Comparison of ENCODE assay signal across 11 cellular contexts in genomic region chr1:53982762-53983101, GRCh38. TPM values are rescaled to one million over a fixed set of nuclear protein-coding genes. Genes with fewer than 3 reads are reported as not detected.
DNase-seq lines count a peak whose midpoint lies in the region; ATAC-seq and TF ChIP-seq lines count a peak whose summit lies in the region.
"Had no signal": no experiment of that assay in that cellular context is flagged by ENCODE, and none has a peak within 500 bp of the region (broad histone marks: within the 10 kb centered on the region; RNA-seq: fewer than 3 reads in every experiment).

No MANE protein-coding gene starts in this region.

- H3K4me1 ChIP-seq in Loucy (ENCODE audit: insufficient read depth, low read length, poor library complexity, severe bottlenecking) (no peaks in the 10 kb centered on the region), endocrine pancreas (ENCODE audit: control insufficient read depth, insufficient read depth, low read length) (no peaks in the 10 kb centered on the region), mesodermal cell (ENCODE audit: control insufficient read depth, insufficient read depth, low read length, poor library complexity, severe bottlenecking) (peaks cover 9% of the 10 kb centered on the region), testis (peaks cover 12% of the 10 kb centered on the region)
- H3K4me1 ChIP-seq in effector memory CD4-positive, alpha-beta T cell (ENCODE audit: control insufficient read depth, insufficient read depth, low read length, poor library complexity, severe bottlenecking), result peaks cover 5% of the 10 kb centered on the region

- no peaks in the 10 kb centered on the region for H4K20me1 ChIP-seq in Loucy (ENCODE audit: insufficient read depth, low read length, poor library complexity, severe bottlenecking)

- H3K9ac ChIP-seq in Loucy (ENCODE audit: low read depth, low read length, poor library complexity, severe bottlenecking), result no peak overlapping the region
- peak overlapping the region; percentile 19 for H3K9ac ChIP-seq in endocrine pancreas (ENCODE audit: control insufficient read depth, insufficient read depth, low read length)

- H2AFZ ChIP-seq in Loucy (ENCODE audit: low read length), result peak overlapping the region; percentile 36; the same call in 1 of the 2 replicates

- H3K9me3 ChIP-seq in Loucy (ENCODE audit: insufficient read depth, low read depth, low read length) (no peaks in the 10 kb centered on the region), endocrine pancreas (ENCODE audit: control insufficient read depth, low read length) (no peaks in the 10 kb centered on the region), mesodermal cell (ENCODE audit: control insufficient read depth, low read length) (no peaks in the 10 kb centered on the region), testis (no peaks in the 10 kb centered on the region)
- H3K9me3 ChIP-seq in effector memory CD4-positive, alpha-beta T cell (ENCODE audit: control insufficient read depth, low read length), result no peaks in the 10 kb centered on the region

- no peaks in the 10 kb centered on the region for H3K36me3 ChIP-seq in Loucy (ENCODE audit: insufficient read depth, low read length)
- H3K36me3 ChIP-seq in endocrine pancreas (ENCODE audit: control insufficient read depth, insufficient read depth, low read length), result no peaks in the 10 kb centered on the region
- no peaks in the 10 kb centered on the region for H3K36me3 ChIP-seq in mesodermal cell (ENCODE audit: control insufficient read depth, insufficient read depth, low read length)
- H3K36me3 ChIP-seq in testis (ENCODE audit: low read depth, missing control alignments), result no peaks in the 10 kb centered on the region
- no peaks in the 10 kb centered on the region for H3K36me3 ChIP-seq in effector memory CD4-positive, alpha-beta T cell (ENCODE audit: control insufficient read depth, insufficient read depth, low read length)

- no peaks in the 10 kb centered on the region for H3K79me2 ChIP-seq in Loucy (ENCODE audit: insufficient read depth, low read length)

- H3K27ac ChIP-seq in mesodermal cell (ENCODE audit: low read depth, low read length, severe bottlenecking) (peak overlapping the region; percentile 43), testis (peak overlapping the region in 1 of 2 donors; percentile 52)
- no peak overlapping the region for H3K27ac ChIP-seq in effector memory CD4-positive, alpha-beta T cell (ENCODE audit: insufficient read depth, low read length, poor library complexity, severe bottlenecking)

- intact Hi-C loops in testis (cut with DNase I; ENCODE audit: low total_unique reads), result no loop called here

- 7 to 13% methylated on average over 3 to 4 of the region's 4 CpGs for WGBS in mesodermal cell (ENCODE audit: insufficient coverage in 2 of 2), 2 experiments
- 22 to 24% methylated on average over 4 of the region's 4 CpGs for WGBS in testis, 2 donors

- TF ChIP-seq CTCF in Loucy (conservative IDR thresholded peaks at IDR 0.05; ENCODE audit: low read length) (no peak), testis (IDR thresholded peaks at IDR 0.05) (no peak)

- H3K4me3 ChIP-seq in Loucy (ENCODE audit: low read length, poor library complexity, severe bottlenecking) (no peak overlapping the region), endocrine pancreas (ENCODE audit: control insufficient read depth, insufficient read depth, low read length) (peak overlapping the region; percentile 23), mesodermal cell (ENCODE audit: extremely low read depth, insufficient read depth, low read length, poor library complexity, severe bottlenecking) (no peak overlapping the region), testis (peak overlapping the region; percentile 5 to 44)
- no peak overlapping the region for H3K4me3 ChIP-seq in effector memory CD4-positive, alpha-beta T cell (ENCODE audit: insufficient read depth, low read depth, low read length, poor library complexity, severe bottlenecking)

- no peak for ATAC-seq in GM19397 (IDR thresholded peaks at IDR 0.05; ENCODE audit: unreplicated experiment)
- ATAC-seq in HG02610 (IDR thresholded peaks at IDR 0.05; ENCODE audit: unreplicated experiment), result no peak

- no peak overlapping the region for H3K4me2 ChIP-seq in Loucy (ENCODE audit: low read depth, low read length, poor library complexity, severe bottlenecking)

- H3K27me3 ChIP-seq in Loucy (ENCODE audit: insufficient read depth, low read length, poor library complexity, severe bottlenecking) (no peaks in the 10 kb centered on the region), endocrine pancreas (ENCODE audit: control insufficient read depth, insufficient read depth, low read length) (no peaks in the 10 kb centered on the region), testis (no peaks in the 10 kb centered on the region)
- H3K27me3 ChIP-seq in effector memory CD4-positive, alpha-beta T cell (replicated peaks; ENCODE audit: control insufficient read depth, insufficient read depth, low read length, poor library complexity, severe bottlenecking), result no peaks in the 10 kb centered on the region

- no peaks in the 10 kb centered on the region for H3F3A ChIP-seq in Loucy (ENCODE audit: low read depth)

- no peaks in the 10 kb centered on the region for H3K9me2 ChIP-seq in Loucy (replicated peaks; ENCODE audit: low read depth, low read length)

- no peak for TF ChIP-seq POLR2A in testis (IDR thresholded peaks at IDR 0.05)

- DNase-seq in testis (no peak), NCI-H1436 treated with DMSO at 0.1 percent for 48 hours (lab: John Stamatoyannopoulos, UW) (no peak)
- no peak for DNase-seq in effector memory CD4-positive, alpha-beta T cell
- DNase-seq: activated T-cell treated with anti-CD3 and anti-CD28 coated beads for 4 hours, NCI-H526 treated with DMSO at 0.1 percent for 48 hours, T-helper 1 cell had no signal

RNA-seq across cellular contexts. Expression of gene LDLRAD1, which starts 35.3 kb away (rescaled TPM):
- not detected for polyA plus RNA-seq in mesodermal cell (2013, experiment 1 of 2)
- not detected for polyA plus RNA-seq in mesodermal cell (2013, experiment 2 of 2)
- 1 to 10 TPM in 1 of 2 donors, under 1 TPM in 1; 0.81 to 1.2 TPM for total RNA-seq in testis
- 1.1 TPM for polyA plus RNA-seq in testis (ENCODE audit: insufficient read depth, low read depth, low replicate concordance)

RNA-seq across cellular contexts. Expression of gene LRRC42, which starts 36.6 kb away (rescaled TPM):
- 63.8 TPM for polyA plus RNA-seq in mesodermal cell (2013, experiment 1 of 2)
- polyA plus RNA-seq in mesodermal cell (2013, experiment 2 of 2), result 61.4 TPM
- 10 to 100 TPM; 37.8 to 41.2 TPM for total RNA-seq in testis
- polyA plus RNA-seq in testis (ENCODE audit: insufficient read depth, low read depth, low replicate concordance), result 42.8 TPM

RNA-seq across cellular contexts. Expression of gene IFT25, which starts 37.2 kb away (rescaled TPM):
- 41.9 TPM for polyA plus RNA-seq in mesodermal cell (2013, experiment 1 of 2)
- 50.2 TPM for polyA plus RNA-seq in mesodermal cell (2013, experiment 2 of 2)
- total RNA-seq in testis, result 10 to 100 TPM; 28.1 to 43.7 TPM
- 34.1 TPM for polyA plus RNA-seq in testis (ENCODE audit: insufficient read depth, low read depth, low replicate concordance)

Comparison
In these comparisons a context has a peak if more than half of its experiments do, and no peak if none do; other contexts are left out.
1. H3K4me3 ChIP-seq: peak in endocrine pancreas (single experiment) and testis (2 of 2); none in Loucy (single experiment), mesodermal cell (single experiment) and effector memory CD4-positive, alpha-beta T cell (single experiment).